In the genomic region with DNA sequence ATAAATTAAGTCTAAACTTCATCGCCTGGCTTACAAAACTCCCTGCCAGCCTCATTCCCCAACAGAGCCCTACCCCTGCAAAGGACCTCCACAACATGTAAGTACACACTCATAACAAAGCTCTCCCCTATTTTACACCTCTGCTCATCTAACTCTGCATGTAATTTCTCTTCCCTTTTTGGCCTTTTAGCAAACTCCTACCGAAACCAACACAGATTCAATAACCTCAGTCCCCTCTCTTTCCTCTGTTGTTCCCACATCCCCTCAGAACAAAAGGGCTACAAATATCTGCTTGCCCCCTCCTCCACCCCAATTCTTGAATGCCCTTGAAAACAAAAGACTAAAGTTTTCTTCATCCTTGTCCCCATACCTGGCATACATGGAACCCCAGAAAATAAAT, we compare ENCODE assay signal across 8 cellular contexts. TPM values are rescaled to one million over a fixed set of nuclear protein-coding genes. Genes with fewer than 3 reads are reported as not detected.
A peak's percentile ranks its signal among the peaks of the same experiment; 100 is the strongest.
DNase-seq lines count a peak whose midpoint lies in the region; ATAC-seq and TF ChIP-seq lines count a peak whose summit lies in the region.

No MANE protein-coding gene starts in this region.

- no peak overlapping the region for H2AK5ac ChIP-seq in mesendoderm (ENCODE audit: low read length)

- H3K18ac ChIP-seq in mesendoderm (ENCODE audit: low read length): peak overlapping the region; percentile 16

- H3K36me3 ChIP-seq in ascending aorta: peaks cover 13 to 27% of the 10 kb centered on the region in 2 donors
- H3K36me3 ChIP-seq in mesendoderm (ENCODE audit: control insufficient read depth, insufficient read depth, low read length): no peaks in the 10 kb centered on the region

- H4K8ac ChIP-seq in mesendoderm (ENCODE audit: low read depth, low read length): no peak overlapping the region

- TF ChIP-seq CTCF in ascending aorta (IDR thresholded peaks at IDR 0.05): no peak

- peak overlapping the region; percentile 18 for H2BK120ac ChIP-seq in mesendoderm (ENCODE audit: low read depth, low read length)

- H3K4me1 ChIP-seq in ascending aorta: peaks cover 6 to 9% of the 10 kb centered on the region in 2 donors
- H3K4me1 ChIP-seq in mesendoderm (ENCODE audit: control insufficient read depth, low read depth, low read length): peaks cover 1% of the 10 kb centered on the region

- H3K27ac ChIP-seq in ascending aorta (peak overlapping the region; percentile 68 to 79), mesendoderm (ENCODE audit: low read depth, low read length) (peak overlapping the region; percentile 31)

- peaks cover 41% of the 10 kb centered on the region for H3K36me3 Mint-ChIP-seq in stimulated activated naive CD8-positive, alpha-beta T cell treated with anti-CD3 and anti-CD28 coated beads, Interleukin-15, Interleukin-2, amounts not matched to agents 100 ng/mL and 50 ng/mL, for 24 hours (ENCODE audit: low read depth)

- no peak overlapping the region for H4K5ac ChIP-seq in mesendoderm (ENCODE audit: low read length)

- no CpG with 5 or more reads among the region's 2 CpGs for WGBS in mesendoderm (ENCODE audit: extremely low coverage, insufficient coverage, low lambda C conversion rate)

- H3K27me3 ChIP-seq in ascending aorta: no peaks in the 10 kb centered on the region
- H3K27me3 ChIP-seq in mesendoderm (ENCODE audit: insufficient read depth, low read length, poor library complexity): no peaks in the 10 kb centered on the region

- H3K4me3 ChIP-seq in ascending aorta (peak overlapping the region; percentile 65 to 70), mesendoderm (ENCODE audit: low read length) (peak overlapping the region; percentile 77)

- no peaks in the 10 kb centered on the region for H3K27me3 Mint-ChIP-seq in stimulated activated naive CD8-positive, alpha-beta T cell treated with anti-CD3 and anti-CD28 coated beads, Interleukin-15, Interleukin-2, amounts not matched to agents 100 ng/mL and 50 ng/mL, for 24 hours

- no peak overlapping the region for H2BK15ac ChIP-seq in mesendoderm (replicated peaks; ENCODE audit: low read depth)

- H2BK5ac ChIP-seq in mesendoderm (ENCODE audit: low read length): no peak overlapping the region

- H3K79me1 ChIP-seq in mesendoderm (ENCODE audit: low read length): peaks cover 2% of the 10 kb centered on the region

- peaks cover 3% of the 10 kb centered on the region for H3K79me2 ChIP-seq in mesendoderm (ENCODE audit: control insufficient read depth, insufficient read depth, low read length)

- H3K9me3 ChIP-seq in ascending aorta: no peaks in the 10 kb centered on the region

- no peak overlapping the region for H3K4ac ChIP-seq in mesendoderm (ENCODE audit: low read depth, low read length)

- ATAC-seq in stimulated activated naive CD8-positive, alpha-beta T cell treated with anti-CD3 and anti-CD28 coated beads, Interleukin-15, Interleukin-2, amounts not matched to agents 100 U/mL and 50 U/mL, for 24 hours: no peak
- ATAC-seq in GM19324 (IDR thresholded peaks at IDR 0.05; ENCODE audit: low FRiP score, unreplicated experiment): no peak

- peak overlapping the region; percentile 98 for H3K27ac Mint-ChIP-seq in stimulated activated naive CD8-positive, alpha-beta T cell treated with anti-CD3 and anti-CD28 coated beads, Interleukin-15, Interleukin-2, amounts not matched to agents 100 ng/mL and 50 ng/mL, for 24 hours

- H3K23ac ChIP-seq in mesendoderm (ENCODE audit: low read length): no peak overlapping the region

- peak overlapping the region; percentile 96 for H3K4me2 ChIP-seq in mesendoderm (ENCODE audit: low read length)

- no peak for DNase-seq in stimulated activated naive CD8-positive, alpha-beta T cell treated with anti-CD3 and anti-CD28 coated beads, Interleukin-15, Interleukin-2, amounts not matched to agents 100 U/mL and 50 U/mL, for 24 hours
- no peak for DNase-seq in ascending aorta (ENCODE audit: low spot score in 2 of 2)
- DNase-seq in mesendoderm: no peak
- DNase-seq in NCI-H1436 (lab: John Stamatoyannopoulos, UW): no peak
- DNase-seq in A172 (ENCODE audit: low spot score): no peak
- DNase-seq in DMS 273 (lab: John Stamatoyannopoulos, UW; ENCODE audit: unreplicated experiment): no peak

- peaks cover 9% of the 10 kb centered on the region for H3K9me3 Mint-ChIP-seq in stimulated activated naive CD8-positive, alpha-beta T cell treated with anti-CD3 and anti-CD28 coated beads, Interleukin-15, Interleukin-2, amounts not matched to agents 100 ng/mL and 50 ng/mL, for 24 hours

- H3K56ac ChIP-seq in mesendoderm (ENCODE audit: low read length): peak overlapping the region; percentile 92

- H3K4me3 Mint-ChIP-seq in stimulated activated naive CD8-positive, alpha-beta T cell treated with anti-CD3 and anti-CD28 coated beads, Interleukin-15, Interleukin-2, amounts not matched to agents 100 ng/mL and 50 ng/mL, for 24 hours: peak overlapping the region; percentile 98

- peaks cover 65% of the 10 kb centered on the region for H3K4me1 Mint-ChIP-seq in stimulated activated naive CD8-positive, alpha-beta T cell treated with anti-CD3 and anti-CD28 coated beads, Interleukin-15, Interleukin-2, amounts not matched to agents 100 ng/mL and 50 ng/mL, for 24 hours (ENCODE audit: low read depth)

- H3K9ac ChIP-seq in mesendoderm (ENCODE audit: low read length): peak overlapping the region; percentile 92

- intact Hi-C loops in ascending aorta (cut with DNase I): loop anchor here (5.0 to 10.0 kb wide), 2 partner anchors 235 to 468 kb away; a partner anchor contains a TSS

RNA-seq across cellular contexts. Expression of a gene that starts 0.7 kb away (rescaled TPM):
- 63.4 TPM for total RNA-seq in ascending aorta
- polyA plus RNA-seq in mesendoderm (2013, experiment 1 of 2): 38.7 TPM
- polyA plus RNA-seq in mesendoderm (2013, experiment 2 of 2): 39.7 TPM
- 102 and 137 TPM in 2 replicates for total RNA-seq in A172 (2014; rRNA removed; shearing (Covaris generic))

RNA-seq across cellular contexts. Expression of a gene that starts 26.5 kb away (rescaled TPM):
- 5.5 TPM for total RNA-seq in ascending aorta
- polyA plus RNA-seq in mesendoderm (2013, experiment 1 of 2): 9.6 TPM
- 10.6 TPM for polyA plus RNA-seq in mesendoderm (2013, experiment 2 of 2)
- total RNA-seq in A172 (2014; rRNA removed; shearing (Covaris generic)): 12.6 and 14.3 TPM in 2 replicates
